In the genomic region with DNA sequence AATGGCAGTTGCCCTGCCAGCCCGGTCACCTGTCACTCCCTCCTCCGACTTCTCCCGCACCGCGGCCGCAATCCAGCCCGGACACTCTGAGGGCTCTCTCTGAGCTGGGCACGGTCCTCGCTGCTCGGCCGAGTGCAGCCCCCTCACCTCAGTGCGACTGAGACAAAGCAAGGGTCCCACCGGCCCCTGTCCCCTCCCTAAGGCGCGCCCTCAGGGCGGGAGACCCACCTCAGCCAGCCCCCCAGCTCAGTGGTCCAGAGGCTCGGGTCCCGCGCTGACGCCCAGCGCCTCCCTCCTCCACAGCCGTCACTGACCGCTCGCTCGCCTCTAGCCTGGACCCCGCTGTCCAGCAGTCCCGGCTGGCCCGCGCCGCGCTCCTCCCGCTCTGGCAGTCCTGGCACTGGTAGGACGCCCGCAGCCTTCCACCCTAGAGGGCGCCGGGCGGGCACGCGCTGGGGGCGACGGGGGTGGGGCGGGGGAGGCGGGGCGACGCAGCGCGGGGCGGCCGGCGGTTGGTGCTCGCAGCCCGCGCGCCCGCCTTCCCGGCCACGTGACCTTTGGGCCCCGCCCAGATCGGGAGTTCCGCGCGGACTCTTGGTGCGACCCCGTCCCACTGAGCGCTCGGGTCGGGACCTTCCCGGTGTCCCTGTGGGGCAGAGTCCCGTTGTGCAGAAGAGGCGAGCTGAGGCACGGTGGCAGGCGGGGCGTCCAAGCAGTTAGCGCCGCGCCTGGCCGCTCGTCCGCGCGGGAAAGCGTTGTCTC, we compare ENCODE assay signal across 8 cellular contexts. TPM values are rescaled to one million over a fixed set of nuclear protein-coding genes. Genes with fewer than 3 reads are reported as not detected.
DNase-seq lines count a peak whose midpoint lies in the region; ATAC-seq and TF ChIP-seq lines count a peak whose summit lies in the region.

No MANE protein-coding gene starts in this region.

- DNase-seq in NCI-H510A (lab: John Stamatoyannopoulos, UW) = peak; percentile 55
- peak; percentile 96 for DNase-seq in activated CD4-positive, alpha-beta T cell treated with anti-CD3 and anti-CD28 coated beads, Interleukin-2, amount 10 ng/mL, durations not matched to agents 24 days and 14 days
- DNase-seq in coronary artery (ENCODE audit: low spot score) = peak; percentile 90
- DNase-seq in left lung = peak; percentile 87 to 95
- DNase-seq in stimulated activated CD4-positive, alpha-beta T cell treated with anti-CD3 and anti-CD28 coated beads, Interleukin-2, amount 100 ng/mL, for 4 hours (ENCODE audit: low read depth) = peak; percentile 75

- peak overlapping the region; percentile 80 for H3K4me3 Mint-ChIP-seq in activated CD4-positive, alpha-beta T cell treated with anti-CD3 and anti-CD28 coated beads, Interleukin-2, amount 10 ng/mL, durations not matched to agents 24 days and 14 days

- peak overlapping the region; percentile 89 for H3K4me3 ChIP-seq in ACC112 (ENCODE audit: low read depth, low read length)
- peak overlapping the region; percentile 90 for H3K4me3 ChIP-seq in coronary artery
- peak overlapping the region; percentile 77 to 84 for H3K4me3 ChIP-seq in left lung

- peak; percentile 60 for ATAC-seq in GM18858 (IDR thresholded peaks at IDR 0.05; ENCODE audit: unreplicated experiment)
- peak; percentile 62 for ATAC-seq in HG03139 (IDR thresholded peaks at IDR 0.05; ENCODE audit: unreplicated experiment)
- peak; percentile 90 for ATAC-seq in left lung

- TF ChIP-seq CTCF in coronary artery (IDR thresholded peaks at IDR 0.05) = no peak
- no peak for TF ChIP-seq CTCF in left lung (IDR thresholded peaks at IDR 0.05)

- no peaks in the 10 kb centered on the region for H3K79me2 ChIP-seq in ACC112 (ENCODE audit: control insufficient read depth, insufficient read depth, low read length, unreplicated experiment)

- peaks cover 8% of the 10 kb centered on the region for H3K4me1 Mint-ChIP-seq in activated CD4-positive, alpha-beta T cell treated with anti-CD3 and anti-CD28 coated beads, Interleukin-2, amount 10 ng/mL, durations not matched to agents 24 days and 14 days

- H3K36me3 ChIP-seq in ACC112 (ENCODE audit: insufficient read depth, low read length) (no peaks in the 10 kb centered on the region), left lung (no peaks in the 10 kb centered on the region)

- H2AFZ ChIP-seq in ACC112 (ENCODE audit: low read length, unreplicated experiment) = peak overlapping the region; percentile 81

- H3K27ac ChIP-seq in ACC112 (ENCODE audit: low read depth, low read length) = no peak overlapping the region
- peak overlapping the region in 1 of 2 donors; percentile 29 for H3K27ac ChIP-seq in coronary artery
- peak overlapping the region; percentile 33 to 67 for H3K27ac ChIP-seq in left lung

- H3K27me3 Mint-ChIP-seq in activated CD4-positive, alpha-beta T cell treated with anti-CD3 and anti-CD28 coated beads, Interleukin-2, amount 10 ng/mL, durations not matched to agents 24 days and 14 days = peaks cover 28% of the 10 kb centered on the region

- intact Hi-C loops in activated CD4-positive, alpha-beta T cell treated with anti-CD3 and anti-CD28 coated beads, Interleukin-2, amount 10 ng/mL, durations not matched to agents 24 days and 14 days (cut with micrococcal nuclease) = no loop called here
- intact Hi-C loops in left lung (cut with DNase I) = no loop called here

- H3K27ac Mint-ChIP-seq in activated CD4-positive, alpha-beta T cell treated with anti-CD3 and anti-CD28 coated beads, Interleukin-2, amount 10 ng/mL, durations not matched to agents 24 days and 14 days = peak overlapping the region; percentile 63

- H3K27me3 ChIP-seq in ACC112 (ENCODE audit: insufficient read depth, low read length) (no peaks in the 10 kb centered on the region), left lung (no peaks in the 10 kb centered on the region)

- H3K36me3 Mint-ChIP-seq in activated CD4-positive, alpha-beta T cell treated with anti-CD3 and anti-CD28 coated beads, Interleukin-2, amount 10 ng/mL, durations not matched to agents 24 days and 14 days (ENCODE audit: low read depth) = no peaks in the 10 kb centered on the region

- H3K9me3 ChIP-seq in left lung = no peaks in the 10 kb centered on the region

- H3K4me1 ChIP-seq in ACC112 (ENCODE audit: control insufficient read depth, insufficient read depth, low read length, unreplicated experiment) (no peaks in the 10 kb centered on the region), left lung (peaks cover 0 to 24% of the 10 kb centered on the region in 2 donors)

- H3K9me3 Mint-ChIP-seq in activated CD4-positive, alpha-beta T cell treated with anti-CD3 and anti-CD28 coated beads, Interleukin-2, amount 10 ng/mL, durations not matched to agents 24 days and 14 days = no peaks in the 10 kb centered on the region

RNA-seq across cellular contexts. Expression of a gene that starts 7.9 kb away (rescaled TPM):
- total RNA-seq in activated CD4-positive, alpha-beta T cell treated with anti-CD3 and anti-CD28 coated beads, Interleukin-2, amount 10 ng/mL, durations not matched to agents 24 days and 14 days = 53.3 and 55.0 TPM in 2 replicates
- total RNA-seq in left lung = 10 to 100 TPM; 23.4 TPM

RNA-seq across cellular contexts. Expression of a gene that starts 43.5 kb away (rescaled TPM):
- total RNA-seq in activated CD4-positive, alpha-beta T cell treated with anti-CD3 and anti-CD28 coated beads, Interleukin-2, amount 10 ng/mL, durations not matched to agents 24 days and 14 days = 0.33 and 0.47 TPM in 2 replicates
- 1 to 10 TPM; 2.5 to 6.2 TPM for total RNA-seq in left lung
